ENCODE assay signal across 1 cellular context in the genomic region with DNA sequence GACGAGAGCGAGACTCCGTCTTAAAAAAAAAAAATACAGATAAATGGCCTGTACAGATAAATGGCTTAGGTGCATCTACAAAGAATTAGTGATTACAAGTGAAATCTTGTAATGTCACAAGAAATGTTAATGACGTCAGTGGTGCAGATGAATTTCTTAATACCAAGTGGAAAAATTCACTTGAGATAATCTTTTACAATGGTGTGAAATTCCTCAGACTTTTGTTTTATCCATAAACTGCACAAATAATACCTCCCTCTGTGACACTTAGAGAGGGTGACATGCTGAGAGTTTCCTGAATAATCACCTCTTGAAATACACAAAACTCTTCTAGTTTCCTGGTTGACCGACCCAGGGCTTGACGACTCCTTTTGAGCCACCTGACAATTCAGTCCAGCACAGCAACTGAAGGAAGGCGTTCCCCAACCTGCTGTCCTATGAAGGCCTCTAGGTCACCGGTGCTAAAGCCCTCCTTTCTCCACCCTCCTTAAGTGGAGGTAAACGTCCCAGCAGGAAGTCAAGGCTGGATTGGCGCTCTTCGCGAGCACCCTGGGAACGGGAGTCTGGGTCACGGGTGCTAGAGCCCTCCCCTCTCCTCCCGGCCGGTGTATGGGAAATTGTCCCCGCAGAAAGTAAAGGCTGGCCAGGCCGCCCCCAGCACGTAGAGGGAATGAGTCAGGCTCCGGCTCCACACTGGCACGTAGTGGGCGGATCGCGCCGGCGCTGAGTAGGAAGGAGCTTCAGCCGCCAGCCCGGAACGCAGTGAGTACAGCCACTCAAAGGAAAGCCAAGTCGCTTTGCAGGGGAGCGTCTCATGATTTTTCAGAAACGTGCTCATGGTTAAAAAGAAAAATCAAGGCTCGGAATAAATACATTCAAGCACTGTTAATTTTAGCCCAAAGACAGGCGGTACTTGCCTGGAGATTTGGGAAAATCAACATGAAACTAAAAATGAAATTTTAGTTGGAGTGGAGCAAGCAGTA.
TF ChIP-seq lines count a peak whose summit lies in the region.

Gene TMEM144, plus strand, starts transcription at position 662 of the 983 bp plus-strand sequence. CDS start 2,182 bp downstream, outside the sequence.

TF ChIP-seq in HepG2, 621 proteins besides CTCF, POLR2A, EP300 and RAD21 (continued from another document and continues in another):
- TF ChIP-seq, protein P1, sequence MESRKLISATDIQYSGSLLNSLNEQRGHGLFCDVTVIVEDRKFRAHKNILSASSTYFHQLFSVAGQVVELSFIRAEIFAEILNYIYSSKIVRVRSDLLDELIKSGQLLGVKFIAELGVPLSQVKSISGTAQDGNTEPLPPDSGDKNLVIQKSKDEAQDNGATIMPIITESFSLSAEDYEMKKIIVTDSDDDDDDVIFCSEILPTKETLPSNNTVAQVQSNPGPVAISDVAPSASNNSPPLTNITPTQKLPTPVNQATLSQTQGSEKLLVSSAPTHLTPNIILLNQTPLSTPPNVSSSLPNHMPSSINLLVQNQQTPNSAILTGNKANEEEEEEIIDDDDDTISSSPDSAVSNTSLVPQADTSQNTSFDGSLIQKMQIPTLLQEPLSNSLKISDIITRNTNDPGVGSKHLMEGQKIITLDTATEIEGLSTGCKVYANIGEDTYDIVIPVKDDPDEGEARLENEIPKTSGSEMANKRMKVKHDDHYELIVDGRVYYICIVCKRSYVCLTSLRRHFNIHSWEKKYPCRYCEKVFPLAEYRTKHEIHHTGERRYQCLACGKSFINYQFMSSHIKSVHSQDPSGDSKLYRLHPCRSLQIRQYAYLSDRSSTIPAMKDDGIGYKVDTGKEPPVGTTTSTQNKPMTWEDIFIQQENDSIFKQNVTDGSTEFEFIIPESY (CRISPR knock-in tag; IDR thresholded peaks at IDR 0.05): no peak
- TF ChIP-seq ADNP (CRISPR knock-in tag; IDR thresholded peaks at IDR 0.05) (no peak), ZNF264 (CRISPR knock-in tag; IDR thresholded peaks at IDR 0.05) (no peak), PTBP1 (IDR thresholded peaks at IDR 0.05; ENCODE audit: low read depth, low read length, poor library complexity, severe bottlenecking) (no peak), ELF1 (CRISPR knock-in tag; IDR thresholded peaks at IDR 0.05) (peak; percentile 28; the same call in 1 of the 2 replicates), HDAC6 (IDR thresholded peaks at IDR 0.05; ENCODE audit: low read depth, low read length) (no peak), ZSCAN5A (CRISPR knock-in tag; IDR thresholded peaks at IDR 0.05; ENCODE audit: borderline replicate concordance) (no peak), ZNF224 (CRISPR knock-in tag; IDR thresholded peaks at IDR 0.05) (no peak), DBP (CRISPR knock-in tag; IDR thresholded peaks at IDR 0.05; ENCODE audit: not compliant biosample characterization) (no peak), ZNF292 (CRISPR knock-in tag; IDR thresholded peaks at IDR 0.05; ENCODE audit: borderline replicate concordance, low read depth) (peak; percentile 91), ZNF205 (CRISPR knock-in tag; IDR thresholded peaks at IDR 0.05) (0 out of 2 replicates have a peak, but pooled peaks have one; percentile 18), GTF2F1 (IDR thresholded peaks at IDR 0.05; ENCODE audit: low read length) (no peak), ZC3H4 (CRISPR knock-in tag; IDR thresholded peaks at IDR 0.05; ENCODE audit: borderline replicate concordance) (no peak), ZFP82 (CRISPR knock-in tag; IDR thresholded peaks at IDR 0.05; ENCODE audit: borderline replicate concordance) (peak; percentile 49; the same call in 1 of the 2 replicates), TOPORS (CRISPR knock-in tag; IDR thresholded peaks at IDR 0.05) (no peak), NFATC3 (CRISPR knock-in tag; IDR thresholded peaks at IDR 0.05) (no peak), TARDBP (CRISPR knock-in tag; IDR thresholded peaks at IDR 0.05) (no peak), SIX4 (CRISPR knock-in tag; IDR thresholded peaks at IDR 0.05) (no peak), SP5 (CRISPR knock-in tag; IDR thresholded peaks at IDR 0.05; ENCODE audit: borderline replicate concordance, low read depth) (0 out of 2 replicates have a peak, but pooled peaks have one; percentile 15), ZNF616 (CRISPR knock-in tag; IDR thresholded peaks at IDR 0.05; ENCODE audit: low read depth) (0 out of 2 replicates have a peak, but pooled peaks have one; percentile 59), ZNF367 (CRISPR knock-in tag; IDR thresholded peaks at IDR 0.05; ENCODE audit: borderline replicate concordance) (no peak), ZNF644 (CRISPR knock-in tag; IDR thresholded peaks at IDR 0.05; ENCODE audit: low read depth) (no peak)
- TF ChIP-seq, protein P2, sequence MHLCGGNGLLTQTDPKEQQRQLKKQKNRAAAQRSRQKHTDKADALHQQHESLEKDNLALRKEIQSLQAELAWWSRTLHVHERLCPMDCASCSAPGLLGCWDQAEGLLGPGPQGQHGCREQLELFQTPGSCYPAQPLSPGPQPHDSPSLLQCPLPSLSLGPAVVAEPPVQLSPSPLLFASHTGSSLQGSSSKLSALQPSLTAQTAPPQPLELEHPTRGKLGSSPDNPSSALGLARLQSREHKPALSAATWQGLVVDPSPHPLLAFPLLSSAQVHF (CRISPR knock-in tag; IDR thresholded peaks at IDR 0.05): no peak
- TF ChIP-seq, protein P3, sequence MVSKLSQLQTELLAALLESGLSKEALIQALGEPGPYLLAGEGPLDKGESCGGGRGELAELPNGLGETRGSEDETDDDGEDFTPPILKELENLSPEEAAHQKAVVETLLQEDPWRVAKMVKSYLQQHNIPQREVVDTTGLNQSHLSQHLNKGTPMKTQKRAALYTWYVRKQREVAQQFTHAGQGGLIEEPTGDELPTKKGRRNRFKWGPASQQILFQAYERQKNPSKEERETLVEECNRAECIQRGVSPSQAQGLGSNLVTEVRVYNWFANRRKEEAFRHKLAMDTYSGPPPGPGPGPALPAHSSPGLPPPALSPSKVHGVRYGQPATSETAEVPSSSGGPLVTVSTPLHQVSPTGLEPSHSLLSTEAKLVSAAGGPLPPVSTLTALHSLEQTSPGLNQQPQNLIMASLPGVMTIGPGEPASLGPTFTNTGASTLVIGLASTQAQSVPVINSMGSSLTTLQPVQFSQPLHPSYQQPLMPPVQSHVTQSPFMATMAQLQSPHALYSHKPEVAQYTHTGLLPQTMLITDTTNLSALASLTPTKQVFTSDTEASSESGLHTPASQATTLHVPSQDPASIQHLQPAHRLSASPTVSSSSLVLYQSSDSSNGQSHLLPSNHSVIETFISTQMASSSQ (IDR thresholded peaks at IDR 0.05; ENCODE audit: low read depth): 0 out of 2 replicates have a peak, but pooled peaks have one; percentile 20
- TF ChIP-seq, protein P3 (CRISPR knock-in tag; IDR thresholded peaks at IDR 0.05; ENCODE audit: borderline replicate concordance): no peak
- TF ChIP-seq, protein P4, sequence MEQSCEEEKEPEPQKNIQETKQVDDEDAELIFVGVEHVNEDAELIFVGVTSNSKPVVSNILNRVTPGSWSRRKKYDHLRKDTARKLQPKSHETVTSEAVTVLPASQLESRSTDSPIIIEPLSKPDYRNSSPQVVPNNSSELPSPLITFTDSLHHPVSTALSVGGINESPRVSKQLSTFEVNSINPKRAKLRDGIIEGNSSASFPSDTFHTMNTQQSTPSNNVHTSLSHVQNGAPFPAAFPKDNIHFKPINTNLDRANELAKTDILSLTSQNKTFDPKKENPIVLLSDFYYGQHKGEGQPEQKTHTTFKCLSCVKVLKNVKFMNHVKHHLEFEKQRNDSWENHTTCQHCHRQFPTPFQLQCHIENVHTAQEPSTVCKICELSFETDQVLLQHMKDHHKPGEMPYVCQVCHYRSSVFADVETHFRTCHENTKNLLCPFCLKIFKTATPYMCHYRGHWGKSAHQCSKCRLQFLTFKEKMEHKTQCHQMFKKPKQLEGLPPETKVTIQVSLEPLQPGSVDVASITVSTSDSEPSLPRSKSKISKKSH (CRISPR knock-in tag; IDR thresholded peaks at IDR 0.05; ENCODE audit: borderline replicate concordance): no peak; the same call in 1 of the 2 replicates
- TF ChIP-seq, protein P5, sequence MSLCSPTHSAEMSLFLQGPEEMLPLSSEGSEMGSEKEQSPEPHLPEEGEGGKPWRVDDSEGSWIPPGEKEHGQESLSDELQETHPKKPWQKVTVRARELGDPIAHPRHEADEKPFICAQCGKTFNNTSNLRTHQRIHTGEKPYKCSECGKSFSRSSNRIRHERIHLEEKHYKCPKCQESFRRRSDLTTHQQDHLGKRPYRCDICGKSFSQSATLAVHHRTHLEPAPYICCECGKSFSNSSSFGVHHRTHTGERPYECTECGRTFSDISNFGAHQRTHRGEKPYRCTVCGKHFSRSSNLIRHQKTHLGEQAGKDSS (CRISPR knock-in tag; IDR thresholded peaks at IDR 0.05; ENCODE audit: borderline replicate concordance, low read depth): 0 out of 2 replicates have a peak, but pooled peaks have one; percentile 36
- TF ChIP-seq, protein P6, sequence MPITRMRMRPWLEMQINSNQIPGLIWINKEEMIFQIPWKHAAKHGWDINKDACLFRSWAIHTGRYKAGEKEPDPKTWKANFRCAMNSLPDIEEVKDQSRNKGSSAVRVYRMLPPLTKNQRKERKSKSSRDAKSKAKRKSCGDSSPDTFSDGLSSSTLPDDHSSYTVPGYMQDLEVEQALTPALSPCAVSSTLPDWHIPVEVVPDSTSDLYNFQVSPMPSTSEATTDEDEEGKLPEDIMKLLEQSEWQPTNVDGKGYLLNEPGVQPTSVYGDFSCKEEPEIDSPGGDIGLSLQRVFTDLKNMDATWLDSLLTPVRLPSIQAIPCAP (CRISPR knock-in tag; IDR thresholded peaks at IDR 0.05; ENCODE audit: low read depth): no peak
- TF ChIP-seq, protein P7, sequence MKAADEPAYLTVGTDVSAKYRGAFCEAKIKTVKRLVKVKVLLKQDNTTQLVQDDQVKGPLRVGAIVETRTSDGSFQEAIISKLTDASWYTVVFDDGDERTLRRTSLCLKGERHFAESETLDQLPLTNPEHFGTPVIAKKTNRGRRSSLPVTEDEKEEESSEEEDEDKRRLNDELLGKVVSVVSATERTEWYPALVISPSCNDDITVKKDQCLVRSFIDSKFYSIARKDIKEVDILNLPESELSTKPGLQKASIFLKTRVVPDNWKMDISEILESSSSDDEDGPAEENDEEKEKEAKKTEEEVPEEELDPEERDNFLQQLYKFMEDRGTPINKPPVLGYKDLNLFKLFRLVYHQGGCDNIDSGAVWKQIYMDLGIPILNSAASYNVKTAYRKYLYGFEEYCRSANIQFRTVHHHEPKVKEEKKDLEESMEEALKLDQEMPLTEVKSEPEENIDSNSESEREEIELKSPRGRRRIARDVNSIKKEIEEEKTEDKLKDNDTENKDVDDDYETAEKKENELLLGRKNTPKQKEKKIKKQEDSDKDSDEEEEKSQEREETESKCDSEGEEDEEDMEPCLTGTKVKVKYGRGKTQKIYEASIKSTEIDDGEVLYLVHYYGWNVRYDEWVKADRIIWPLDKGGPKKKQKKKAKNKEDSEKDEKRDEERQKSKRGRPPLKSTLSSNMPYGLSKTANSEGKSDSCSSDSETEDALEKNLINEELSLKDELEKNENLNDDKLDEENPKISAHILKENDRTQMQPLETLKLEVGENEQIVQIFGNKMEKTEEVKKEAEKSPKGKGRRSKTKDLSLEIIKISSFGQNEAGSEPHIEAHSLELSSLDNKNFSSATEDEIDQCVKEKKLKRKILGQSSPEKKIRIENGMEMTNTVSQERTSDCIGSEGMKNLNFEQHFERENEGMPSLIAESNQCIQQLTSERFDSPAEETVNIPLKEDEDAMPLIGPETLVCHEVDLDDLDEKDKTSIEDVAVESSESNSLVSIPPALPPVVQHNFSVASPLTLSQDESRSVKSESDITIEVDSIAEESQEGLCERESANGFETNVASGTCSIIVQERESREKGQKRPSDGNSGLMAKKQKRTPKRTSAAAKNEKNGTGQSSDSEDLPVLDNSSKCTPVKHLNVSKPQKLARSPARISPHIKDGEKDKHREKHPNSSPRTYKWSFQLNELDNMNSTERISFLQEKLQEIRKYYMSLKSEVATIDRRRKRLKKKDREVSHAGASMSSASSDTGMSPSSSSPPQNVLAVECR (CRISPR knock-in tag; IDR thresholded peaks at IDR 0.05; ENCODE audit: borderline replicate concordance): peak; percentile 26; the same call in 1 of the 2 replicates
- TF ChIP-seq, protein P8, sequence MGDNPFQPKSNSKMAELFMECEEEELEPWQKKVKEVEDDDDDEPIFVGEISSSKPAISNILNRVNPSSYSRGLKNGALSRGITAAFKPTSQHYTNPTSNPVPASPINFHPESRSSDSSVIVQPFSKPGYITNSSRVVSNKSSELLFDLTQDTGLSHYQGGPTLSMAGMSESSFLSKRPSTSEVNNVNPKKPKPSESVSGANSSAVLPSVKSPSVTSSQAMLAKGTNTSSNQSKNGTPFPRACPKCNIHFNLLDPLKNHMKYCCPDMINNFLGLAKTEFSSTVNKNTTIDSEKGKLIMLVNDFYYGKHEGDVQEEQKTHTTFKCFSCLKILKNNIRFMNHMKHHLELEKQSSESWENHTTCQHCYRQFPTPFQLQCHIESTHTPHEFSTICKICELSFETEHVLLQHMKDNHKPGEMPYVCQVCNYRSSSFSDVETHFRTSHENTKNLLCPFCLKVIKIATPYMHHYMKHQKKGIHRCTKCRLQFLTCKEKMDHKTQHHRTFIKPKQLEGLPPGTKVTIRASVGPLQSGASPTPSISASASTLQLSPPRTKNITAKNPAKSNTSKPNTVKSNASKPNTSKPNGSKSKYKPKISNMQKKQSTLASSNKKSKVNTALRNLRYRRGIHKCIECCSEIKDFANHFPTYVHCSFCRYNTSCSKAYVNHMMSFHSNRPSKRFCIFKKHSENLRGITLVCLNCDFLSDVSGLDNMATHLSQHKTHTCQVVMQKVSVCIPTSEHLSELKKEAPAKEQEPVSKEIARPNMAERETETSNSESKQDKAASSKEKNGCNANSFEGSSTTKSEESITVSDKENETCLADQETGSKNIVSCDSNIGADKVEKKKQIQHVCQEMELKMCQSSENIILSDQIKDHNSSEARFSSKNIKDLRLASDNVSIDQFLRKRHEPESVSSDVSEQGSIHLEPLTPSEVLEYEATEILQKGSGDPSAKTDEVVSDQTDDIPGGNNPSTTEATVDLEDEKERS (CRISPR knock-in tag; IDR thresholded peaks at IDR 0.05): no peak
